1 cellular context compared by ENCODE assay signal in the genomic region with DNA sequence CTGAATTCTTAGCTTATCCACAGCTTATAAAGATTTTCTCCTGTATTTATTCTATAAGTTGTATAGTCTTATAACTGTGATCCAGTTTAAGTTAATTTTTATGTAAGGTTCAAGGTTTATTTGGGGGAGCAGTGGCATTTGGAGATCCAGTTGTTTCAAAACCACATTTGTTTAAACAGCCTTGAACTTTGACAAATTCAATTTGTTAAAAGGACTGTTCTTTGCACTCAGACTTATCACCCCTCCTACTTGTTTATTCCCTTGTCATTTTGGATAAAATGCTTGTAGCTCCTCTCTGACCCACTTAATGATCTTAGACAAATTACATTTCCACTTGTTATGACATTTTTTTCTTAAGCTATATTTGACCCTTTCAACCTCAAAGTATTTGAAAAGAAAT.
TF ChIP-seq lines count a peak whose summit lies in the region.

No MANE protein-coding gene starts in this region.

TF ChIP-seq in HepG2, 621 proteins besides CTCF, POLR2A, EP300 and RAD21 (continued from another document):
- no peak for TF ChIP-seq GPBP1L1 (CRISPR knock-in tag; IDR thresholded peaks at IDR 0.05)
- TF ChIP-seq SSRP1 (CRISPR knock-in tag; IDR thresholded peaks at IDR 0.05), result no peak
- no peak for TF ChIP-seq ZNF33A (CRISPR knock-in tag; IDR thresholded peaks at IDR 0.05; ENCODE audit: borderline replicate concordance)
- TF ChIP-seq ZNF652 (CRISPR knock-in tag; IDR thresholded peaks at IDR 0.05; ENCODE audit: borderline replicate concordance, low read depth), result no peak
- TF ChIP-seq ZNF850 (CRISPR knock-in tag; conservative IDR thresholded peaks at IDR 0.05), result no peak
TF ChIP-seq in HepG2: peak in this region for 56.
